2 cellular contexts compared by ENCODE assay signal in the genomic region with DNA sequence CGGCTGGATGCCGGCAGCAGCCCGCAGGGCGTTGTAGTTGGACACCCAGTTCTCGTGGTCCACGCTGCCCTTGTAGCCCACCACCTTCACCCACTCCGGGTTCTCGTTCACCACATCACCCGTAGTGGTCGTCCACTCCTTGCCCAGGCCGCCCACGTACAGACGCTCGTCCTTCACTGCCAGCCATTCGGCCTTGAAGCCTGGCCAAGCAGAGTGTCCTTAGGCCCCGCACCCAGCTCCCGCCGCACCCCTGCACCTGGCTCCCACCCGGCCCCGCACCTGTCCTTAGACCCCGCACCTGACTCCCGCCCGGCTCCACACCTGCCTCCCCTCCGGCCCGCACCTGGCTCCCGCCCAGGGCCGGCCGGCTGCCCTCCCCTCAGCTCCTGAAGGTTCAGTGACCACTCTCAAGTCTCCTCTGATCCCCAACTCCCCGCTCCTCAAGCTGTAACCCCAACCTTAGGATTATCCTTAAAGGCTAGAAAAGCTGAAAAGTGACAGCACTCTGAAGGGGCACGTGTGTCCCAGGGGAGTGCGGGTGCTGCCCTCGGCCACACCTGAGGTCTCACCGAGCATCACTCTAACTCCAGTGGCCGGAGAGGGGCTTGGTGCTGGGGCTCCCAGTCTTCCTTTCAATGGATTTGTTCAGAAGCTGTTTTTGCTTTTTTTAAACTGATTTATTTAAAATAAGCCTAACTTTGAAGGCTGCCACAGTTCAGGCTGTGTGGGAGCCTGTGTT.
TF ChIP-seq lines count a peak whose summit lies in the region.

No MANE protein-coding gene starts in this region.

TF ChIP-seq in SK-N-SH, 30 proteins besides CTCF, POLR2A, EP300 and RAD21 (continued from another document):
- TF ChIP-seq, protein P1, sequence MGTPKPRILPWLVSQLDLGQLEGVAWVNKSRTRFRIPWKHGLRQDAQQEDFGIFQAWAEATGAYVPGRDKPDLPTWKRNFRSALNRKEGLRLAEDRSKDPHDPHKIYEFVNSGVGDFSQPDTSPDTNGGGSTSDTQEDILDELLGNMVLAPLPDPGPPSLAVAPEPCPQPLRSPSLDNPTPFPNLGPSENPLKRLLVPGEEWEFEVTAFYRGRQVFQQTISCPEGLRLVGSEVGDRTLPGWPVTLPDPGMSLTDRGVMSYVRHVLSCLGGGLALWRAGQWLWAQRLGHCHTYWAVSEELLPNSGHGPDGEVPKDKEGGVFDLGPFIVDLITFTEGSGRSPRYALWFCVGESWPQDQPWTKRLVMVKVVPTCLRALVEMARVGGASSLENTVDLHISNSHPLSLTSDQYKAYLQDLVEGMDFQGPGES (IDR thresholded peaks at IDR 0.05; ENCODE audit: low read depth, low read length) = no peak
- TF ChIP-seq EZH2phosphoT487 (IDR thresholded peaks at IDR 0.05; ENCODE audit: borderline replicate concordance, low read depth) (no peak), MXI1 (IDR thresholded peaks at IDR 0.05; ENCODE audit: low read depth, low read length) (no peak), NRF1 (IDR thresholded peaks at IDR 0.05; ENCODE audit: low read depth, low read length) (no peak)
- TF ChIP-seq, protein P2, sequence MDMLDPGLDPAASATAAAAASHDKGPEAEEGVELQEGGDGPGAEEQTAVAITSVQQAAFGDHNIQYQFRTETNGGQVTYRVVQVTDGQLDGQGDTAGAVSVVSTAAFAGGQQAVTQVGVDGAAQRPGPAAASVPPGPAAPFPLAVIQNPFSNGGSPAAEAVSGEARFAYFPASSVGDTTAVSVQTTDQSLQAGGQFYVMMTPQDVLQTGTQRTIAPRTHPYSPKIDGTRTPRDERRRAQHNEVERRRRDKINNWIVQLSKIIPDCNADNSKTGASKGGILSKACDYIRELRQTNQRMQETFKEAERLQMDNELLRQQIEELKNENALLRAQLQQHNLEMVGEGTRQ (IDR thresholded peaks at IDR 0.05; ENCODE audit: borderline replicate concordance, low read depth, low read length) = no peak

TF ChIP-seq in SK-N-SH treated with all-trans-retinoic acid at 6 μM for 48 hours, 23 proteins besides CTCF, POLR2A, EP300 and RAD21 (continued from another document):
- TF ChIP-seq, protein P3, sequence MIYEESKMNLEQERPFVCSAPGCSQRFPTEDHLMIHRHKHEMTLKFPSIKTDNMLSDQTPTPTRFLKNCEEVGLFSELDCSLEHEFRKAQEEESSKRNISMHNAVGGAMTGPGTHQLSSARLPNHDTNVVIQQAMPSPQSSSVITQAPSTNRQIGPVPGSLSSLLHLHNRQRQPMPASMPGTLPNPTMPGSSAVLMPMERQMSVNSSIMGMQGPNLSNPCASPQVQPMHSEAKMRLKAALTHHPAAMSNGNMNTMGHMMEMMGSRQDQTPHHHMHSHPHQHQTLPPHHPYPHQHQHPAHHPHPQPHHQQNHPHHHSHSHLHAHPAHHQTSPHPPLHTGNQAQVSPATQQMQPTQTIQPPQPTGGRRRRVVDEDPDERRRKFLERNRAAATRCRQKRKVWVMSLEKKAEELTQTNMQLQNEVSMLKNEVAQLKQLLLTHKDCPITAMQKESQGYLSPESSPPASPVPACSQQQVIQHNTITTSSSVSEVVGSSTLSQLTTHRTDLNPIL (CRISPR knock-in tag; IDR thresholded peaks at IDR 0.05; ENCODE audit: low read depth) = no peak
- TF ChIP-seq, protein P4, sequence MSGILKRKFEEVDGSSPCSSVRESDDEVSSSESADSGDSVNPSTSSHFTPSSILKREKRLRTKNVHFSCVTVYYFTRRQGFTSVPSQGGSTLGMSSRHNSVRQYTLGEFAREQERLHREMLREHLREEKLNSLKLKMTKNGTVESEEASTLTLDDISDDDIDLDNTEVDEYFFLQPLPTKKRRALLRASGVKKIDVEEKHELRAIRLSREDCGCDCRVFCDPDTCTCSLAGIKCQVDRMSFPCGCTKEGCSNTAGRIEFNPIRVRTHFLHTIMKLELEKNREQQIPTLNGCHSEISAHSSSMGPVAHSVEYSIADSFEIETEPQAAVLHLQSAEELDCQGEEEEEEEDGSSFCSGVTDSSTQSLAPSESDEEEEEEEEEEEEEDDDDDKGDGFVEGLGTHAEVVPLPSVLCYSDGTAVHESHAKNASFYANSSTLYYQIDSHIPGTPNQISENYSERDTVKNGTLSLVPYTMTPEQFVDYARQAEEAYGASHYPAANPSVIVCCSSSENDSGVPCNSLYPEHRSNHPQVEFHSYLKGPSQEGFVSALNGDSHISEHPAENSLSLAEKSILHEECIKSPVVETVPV (CRISPR knock-in tag; IDR thresholded peaks at IDR 0.05) = no peak
- TF ChIP-seq ESRRG (CRISPR knock-in tag; IDR thresholded peaks at IDR 0.05) (no peak), GLIS3 (CRISPR knock-in tag; IDR thresholded peaks at IDR 0.05) (no peak)
TF ChIP-seq in SK-N-SH treated with all-trans-retinoic acid at 6 μM for 48 hours: peak in this region for 0.
